ENCODE assay signal across 13 cellular contexts in the genomic region with DNA sequence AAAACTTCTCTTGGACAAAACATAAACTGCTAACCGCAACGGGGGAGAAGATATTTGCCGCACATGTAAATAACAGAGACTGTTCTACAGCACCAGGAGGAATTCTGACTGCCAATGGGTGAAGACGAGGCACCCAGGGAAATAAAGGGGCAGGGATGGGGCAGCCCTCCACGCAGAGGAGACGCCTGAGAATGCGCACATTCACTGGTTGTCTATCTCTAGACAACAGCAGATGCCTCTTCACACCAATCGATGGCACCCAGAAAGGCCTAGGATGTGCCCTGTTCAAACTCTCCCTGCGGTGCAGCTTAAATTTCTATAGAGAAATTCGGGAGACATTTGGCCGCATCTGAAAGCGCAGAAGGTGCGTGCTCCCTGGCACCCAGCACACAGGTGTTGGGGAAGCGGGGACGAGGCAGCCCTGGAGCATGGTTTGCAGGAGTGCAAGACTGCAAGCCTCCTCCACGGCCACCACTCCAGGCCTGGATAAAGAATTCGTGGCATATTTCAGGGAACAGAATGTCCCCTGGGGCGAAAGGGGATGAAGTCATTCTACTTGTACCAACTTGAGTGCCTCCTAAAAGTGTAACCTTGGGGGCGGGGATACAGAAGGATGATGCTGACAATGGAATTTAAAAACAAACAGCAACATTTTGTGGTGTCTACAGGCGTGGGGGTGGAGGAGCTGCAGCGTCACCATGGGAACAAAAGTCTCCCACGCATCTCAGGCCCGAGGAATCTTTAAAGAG. TPM values are rescaled to one million over a fixed set of nuclear protein-coding genes. Genes with fewer than 3 reads are reported as not detected.
DNase-seq lines count a peak whose midpoint lies in the region; FAIRE-seq and TF ChIP-seq lines count a peak whose summit lies in the region.
"Had no signal": no experiment of that assay in that cellular context is flagged by ENCODE, and none has a peak within 500 bp of the region (broad histone marks: within the 10 kb centered on the region; RNA-seq: fewer than 3 reads in every experiment).

No MANE protein-coding gene starts in this region.

- H3K27me3 ChIP-seq in dorsolateral prefrontal cortex (peaks cover 17 to 93% (median 77%) of the 10 kb centered on the region in 45 donors), small intestine (ENCODE audit: control insufficient read depth in 2 of 2, insufficient read depth in 2 of 2, low read length in 2 of 2) (peaks cover 9 to 56% of the 10 kb centered on the region in 2 donors)

- no peak overlapping the region for H3K4me3 ChIP-seq in epithelial cell of esophagus (ENCODE audit: low read length)
- no peak overlapping the region for H3K4me3 ChIP-seq in dorsolateral prefrontal cortex
- no peak overlapping the region for H3K4me3 ChIP-seq in small intestine (ENCODE audit: low read depth in 1 of 2, low read length in 2 of 2)

- FAIRE-seq in small intestine (lab: Jason Lieb, UNC) = no peak

- WGBS in small intestine, 3 donors = 10 to 18% (median 12%) methylated on average over 23 of the region's 23 CpGs

- in situ Hi-C loops in G401 (cut with HindIII; ENCODE audit: low sequenced_read_pairs) = no loop called here

- no peaks in the 10 kb centered on the region for H3K4me1 ChIP-seq in small intestine (ENCODE audit: control insufficient read depth in 2 of 2, insufficient read depth in 1 of 2, low read depth in 1 of 2, low read length in 1 of 2)
- H3K4me1 ChIP-seq: BE2C had no signal

- no peaks in the 10 kb centered on the region for H3K9me3 ChIP-seq in small intestine (ENCODE audit: control insufficient read depth, low read depth)
- H3K9me3 ChIP-seq: adrenal gland, BE2C, vagina had no signal

- no peak for TF ChIP-seq POLR2A in erythroblast (IDR thresholded peaks at IDR 0.05; ENCODE audit: low read length)

- no peak for TF ChIP-seq CTCF in epithelial cell of esophagus (IDR thresholded peaks at IDR 0.05; ENCODE audit: insufficient read depth, low read depth, low read length, missing control alignments)
- no peak for TF ChIP-seq CTCF in dorsolateral prefrontal cortex (IDR thresholded peaks at IDR 0.05 in 54 of 56, conservative IDR thresholded peaks at IDR 0.05 in 2 of 56; ENCODE audit: low read depth in 1 of 56, partially characterized antibody in 56 of 56)

- DNase-seq in EH (ENCODE audit: low read depth) (peak; percentile 99), NCI-H2171 treated with DMSO at 0.1 percent for 48 hours (lab: John Stamatoyannopoulos, UW) (peak; percentile 50), epithelial cell of esophagus (ENCODE audit: low read depth) (peak; percentile 100), myocyte (ENCODE audit: low read depth) (peak; percentile 44), G401 (ENCODE audit: low spot score) (no peak), dorsolateral prefrontal cortex (no peak), erythroblast (lab: John Stamatoyannopoulos, UW) (no peak), small intestine (no peak)
- DNase-seq: BE2C, hippocampal formation, NCI-H2029 had no signal

- intact Hi-C loops in dorsolateral prefrontal cortex (cut with DNase I) = loop anchor here in 1 of 2 donors (10.0 kb wide), 1 partner anchor 847 kb away; no protein-coding TSS in a partner anchor

- H3K36me3 ChIP-seq in small intestine (ENCODE audit: control insufficient read depth in 2 of 2, insufficient read depth in 2 of 2, low read length in 2 of 2) = no peaks in the 10 kb centered on the region
- H3K36me3 ChIP-seq: adrenal gland, BE2C, vagina had no signal

- no peak overlapping the region for H3K27ac ChIP-seq in dorsolateral prefrontal cortex
- no peak overlapping the region for H3K27ac ChIP-seq in small intestine (ENCODE audit: low read depth in 1 of 2, low read length in 1 of 2)
- H3K27ac ChIP-seq: adrenal gland, vagina had no signal

RNA-seq across cellular contexts. Expression of gene IRX2, which starts 6.3 kb away (rescaled TPM):
- total RNA-seq in myocyte = 7.2 and 7.7 TPM in 2 replicates
- 2.1 TPM for polyA plus RNA-seq in myocyte (2012)
- not detected in 2 replicates for total RNA-seq in G401 (2014; rRNA removed; shearing (Covaris generic))
- under 1 TPM in 15 of 120 experiments, not detected in 105; 0.17 to 0.41 (median 0.24) TPM for total RNA-seq in dorsolateral prefrontal cortex
- under 1 TPM in 1 of 3 donors, not detected in 2; 0.07 TPM for polyA plus RNA-seq in small intestine

Comparison
In these comparisons a context has a peak if more than half of its experiments do, and no peak if none do; other contexts are left out.
1. DNase-seq: peak in EH (single experiment), NCI-H2171 treated with DMSO at 0.1 percent for 48 hours (single experiment), epithelial cell of esophagus (single experiment) and myocyte (single experiment); none in G401 (single experiment), dorsolateral prefrontal cortex (0 of 10), erythroblast (0 of 2) and small intestine (single experiment).